ENCODE assay signal across 23 cellular contexts in genomic region chr1:112440574-112440973, GRCh38.
"Had no signal": no experiment of that assay in that cellular context is flagged by ENCODE, and none has a peak within 500 bp of the region (broad histone marks: within the 10 kb centered on the region; RNA-seq: fewer than 3 reads in every experiment).

No MANE protein-coding gene starts in this region.

- H3K4me3 ChIP-seq: MG63 had no signal

- DNase-seq: Karpas-422, KG1, MG63, NCI-H1092, NCI-H1105 treated with DMSO at 0.1 percent for 48 hours, NCI-H1417 treated with DMSO at 0.1 percent for 48 hours, NCI-H146, NCI-H1694 treated with DMSO at 0.1 percent for 48 hours, NCI-H1930, NCI-H2081, NCI-H2107, NCI-H2171, NCI-H226, NCI-H446, NCI-H510A, NCI-H524 treated with DMSO at 0.1 percent for 48 hours, NCI-H69, NCI-H774, PC-3, SHP77, SK-N-SH had no signal

- ATAC-seq: Panc1, PC-3 had no signal

- H3K9me3 ChIP-seq: MG63, SK-N-SH had no signal

- H3K27me3 ChIP-seq: MG63 had no signal

- H3K4me2 ChIP-seq: SK-N-SH had no signal

- H3K9ac ChIP-seq: SK-N-SH had no signal

- H3K27ac ChIP-seq: RWPE1 had no signal
